In the genomic region with DNA sequence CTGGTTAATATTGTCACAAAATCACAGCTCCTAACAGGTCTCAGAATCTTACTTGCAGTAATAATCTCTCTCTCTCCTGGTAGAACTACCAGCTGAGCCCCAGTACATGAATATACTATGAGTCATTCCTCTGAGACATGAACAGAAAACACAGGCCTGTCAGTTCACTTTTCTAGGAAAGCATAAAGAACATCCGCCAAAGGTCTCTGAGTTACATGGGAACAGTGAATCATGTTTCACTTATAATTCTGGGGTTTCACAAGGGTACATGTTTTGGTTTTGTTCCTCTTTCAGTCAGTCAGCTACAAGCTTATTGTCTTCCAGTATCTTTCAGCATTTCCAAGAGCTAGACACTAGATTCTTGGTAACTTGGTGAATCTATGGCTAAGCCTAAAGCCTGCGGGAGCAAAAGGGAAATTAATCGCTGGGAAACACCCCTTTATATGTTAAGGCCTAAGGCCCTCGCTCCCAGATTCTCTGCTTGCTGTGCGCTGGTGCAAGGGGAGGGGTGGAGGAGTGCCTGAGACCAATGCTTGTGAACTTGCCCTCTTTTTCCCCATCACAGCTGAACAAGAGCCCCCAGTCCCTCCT, we compare ENCODE assay signal across 8 cellular contexts. TPM values are rescaled to one million over a fixed set of nuclear protein-coding genes. Genes with fewer than 3 reads are reported as not detected.
DNase-seq lines count a peak whose midpoint lies in the region; ATAC-seq and TF ChIP-seq lines count a peak whose summit lies in the region.

No MANE protein-coding gene starts in this region.

- H3K9me3 Mint-ChIP-seq in activated naive CD4-positive, alpha-beta T cell treated with anti-CD3 and anti-CD28 coated beads, Interleukin-2, amount 50 U/mL, for 72 hours: no peaks in the 10 kb centered on the region

- DNase-seq in MV-4-11 (lab: John Stamatoyannopoulos, UW) (peak; percentile 99), left ventricle myocardium superior (no peak), NCI-H2107 treated with DMSO at 0.1 percent for 48 hours (lab: John Stamatoyannopoulos, UW; ENCODE audit: unreplicated experiment) (no peak), iPS-NIHi7 (ENCODE audit: extremely low spot score) (no peak)
- DNase-seq in activated naive CD4-positive, alpha-beta T cell treated with anti-CD3 and anti-CD28 coated beads, Interleukin-2, amount 50 U/mL, for 72 hours (ENCODE audit: low spot score in 2 of 2): peak in 1 of 2 donors; percentile 28
- peak; percentile 14 to 25 for DNase-seq in stimulated activated CD4-positive, alpha-beta T cell treated with anti-CD3 and anti-CD28 coated beads, Interleukin-1b, Interleukin-23, amount 100 ng/mL, for 4 hours (ENCODE audit: low read depth in 2 of 2)

- H3K9me3 ChIP-seq in HEK293 (ENCODE audit: control insufficient read depth, insufficient read depth, low read depth, low read length): no peaks in the 10 kb centered on the region

- H3K4me3 ChIP-seq in HEK293 (ENCODE audit: low read depth, low read length): no peak overlapping the region

- intact Hi-C loops in left ventricle myocardium superior (cut with micrococcal nuclease): no loop called here

- peak overlapping the region in 1 of 2 donors; percentile 93 for H3K27ac Mint-ChIP-seq in activated naive CD4-positive, alpha-beta T cell treated with anti-CD3 and anti-CD28 coated beads, Interleukin-2, amount 50 U/mL, for 72 hours

- no peak overlapping the region for H3K27ac ChIP-seq in HEK293 (ENCODE audit: extremely low read depth, low read depth, low read length)

- peak; percentile 80 for ATAC-seq in GM18499 (IDR thresholded peaks at IDR 0.05; ENCODE audit: insufficient read depth, unreplicated experiment)
- ATAC-seq in activated naive CD4-positive, alpha-beta T cell treated with anti-CD3 and anti-CD28 coated beads, Interleukin-2, amount 50 U/mL, for 72 hours: peak; percentile 98
- ATAC-seq in left ventricle myocardium superior: peak; percentile 83

- TF ChIP-seq CTCF in HEK293 (tag by site-specific recombination; IDR thresholded peaks at IDR 0.05): no peak

- peaks cover 26 to 45% of the 10 kb centered on the region in 2 donors for H3K36me3 Mint-ChIP-seq in activated naive CD4-positive, alpha-beta T cell treated with anti-CD3 and anti-CD28 coated beads, Interleukin-2, amount 50 U/mL, for 72 hours

- CTCF ChIA-PET in HEK293 (lab: Yijun Ruan, JAX): interaction anchor here (0.6 kb wide), 1 partner anchor 250 kb away, joined by 3 read pairs; no protein-coding TSS in a partner anchor

- POLR2A ChIA-PET in HEK293 (lab: Yijun Ruan, JAX): interaction anchor here (0.5 to 2.4 kb wide), 2 partner anchors 110 to 513 kb away, joined by 3 to 10 read pairs; a partner anchor contains a TSS

- H3K4me1 ChIP-seq in HEK293 (ENCODE audit: control insufficient read depth, insufficient read depth, low read length): no peaks in the 10 kb centered on the region

- H3K36me3 ChIP-seq in HEK293 (ENCODE audit: control insufficient read depth in 2 of 2, insufficient read depth in 1 of 2, low read length in 2 of 2): peaks cover 73 to 77% of the 10 kb centered on the region in 2 experiments

TF ChIP-seq in HEK293, 187 proteins besides CTCF, POLR2A, EP300 and RAD21:
- TF ChIP-seq PRDM1 (tag by site-specific recombination; IDR thresholded peaks at IDR 0.05): 0 out of 2 replicates have a peak, but pooled peaks have one; percentile 60
- TF ChIP-seq, protein P1, sequence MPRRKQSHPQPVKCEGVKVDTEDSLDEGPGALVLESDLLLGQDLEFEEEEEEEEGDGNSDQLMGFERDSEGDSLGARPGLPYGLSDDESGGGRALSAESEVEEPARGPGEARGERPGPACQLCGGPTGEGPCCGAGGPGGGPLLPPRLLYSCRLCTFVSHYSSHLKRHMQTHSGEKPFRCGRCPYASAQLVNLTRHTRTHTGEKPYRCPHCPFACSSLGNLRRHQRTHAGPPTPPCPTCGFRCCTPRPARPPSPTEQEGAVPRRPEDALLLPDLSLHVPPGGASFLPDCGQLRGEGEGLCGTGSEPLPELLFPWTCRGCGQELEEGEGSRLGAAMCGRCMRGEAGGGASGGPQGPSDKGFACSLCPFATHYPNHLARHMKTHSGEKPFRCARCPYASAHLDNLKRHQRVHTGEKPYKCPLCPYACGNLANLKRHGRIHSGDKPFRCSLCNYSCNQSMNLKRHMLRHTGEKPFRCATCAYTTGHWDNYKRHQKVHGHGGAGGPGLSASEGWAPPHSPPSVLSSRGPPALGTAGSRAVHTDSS (tag by site-specific recombination; IDR thresholded peaks at IDR 0.05): no peak
- no peak for TF ChIP-seq ZNF10 (tag by site-specific recombination; IDR thresholded peaks at IDR 0.05)
- no peak for TF ChIP-seq ZNF121 (tag by site-specific recombination; IDR thresholded peaks at IDR 0.05)
- TF ChIP-seq SP7 (tag by site-specific recombination; IDR thresholded peaks at IDR 0.05): 0 out of 2 replicates have a peak, but pooled peaks have one; percentile 32

RNA-seq across cellular contexts. Expression of a gene that starts 31.7 kb away (rescaled TPM):
- total RNA-seq in activated naive CD4-positive, alpha-beta T cell treated with anti-CD3 and anti-CD28 coated beads, Interleukin-2, amount 50 U/mL, for 72 hours: 10 to 100 TPM in 1 of 2 donors, 1 to 10 TPM in 1; 9.9 to 15.0 TPM
- total RNA-seq in left ventricle myocardium superior: 35.1 TPM

RNA-seq across cellular contexts. Expression of a gene that starts 44.9 kb away (rescaled TPM):
- total RNA-seq in activated naive CD4-positive, alpha-beta T cell treated with anti-CD3 and anti-CD28 coated beads, Interleukin-2, amount 50 U/mL, for 72 hours: 10 to 100 TPM; 11.0 to 31.5 TPM
- total RNA-seq in left ventricle myocardium superior: 32.8 TPM

RNA-seq across cellular contexts. Expression of a gene that starts 56.7 kb away (rescaled TPM):
- under 1 TPM; 0.49 to 0.91 TPM for total RNA-seq in activated naive CD4-positive, alpha-beta T cell treated with anti-CD3 and anti-CD28 coated beads, Interleukin-2, amount 50 U/mL, for 72 hours
- 6.7 TPM for total RNA-seq in left ventricle myocardium superior

Comparison
In these comparisons a context has a peak if more than half of its experiments do, and no peak if none do; other contexts are left out.
1. DNase-seq: peak in MV-4-11 (single experiment) and stimulated activated CD4-positive, alpha-beta T cell treated with anti-CD3 and anti-CD28 coated beads, Interleukin-1b, Interleukin-23, amount 100 ng/mL, for 4 hours (2 of 2); none in left ventricle myocardium superior (single experiment), NCI-H2107 treated with DMSO at 0.1 percent for 48 hours (single experiment) and iPS-NIHi7 (single experiment).
2. Peak in every context shown above with its lines, with median percentiles within 50 percentile points of each other: ATAC-seq.